8 cellular contexts compared by ENCODE assay signal in the genomic region with DNA sequence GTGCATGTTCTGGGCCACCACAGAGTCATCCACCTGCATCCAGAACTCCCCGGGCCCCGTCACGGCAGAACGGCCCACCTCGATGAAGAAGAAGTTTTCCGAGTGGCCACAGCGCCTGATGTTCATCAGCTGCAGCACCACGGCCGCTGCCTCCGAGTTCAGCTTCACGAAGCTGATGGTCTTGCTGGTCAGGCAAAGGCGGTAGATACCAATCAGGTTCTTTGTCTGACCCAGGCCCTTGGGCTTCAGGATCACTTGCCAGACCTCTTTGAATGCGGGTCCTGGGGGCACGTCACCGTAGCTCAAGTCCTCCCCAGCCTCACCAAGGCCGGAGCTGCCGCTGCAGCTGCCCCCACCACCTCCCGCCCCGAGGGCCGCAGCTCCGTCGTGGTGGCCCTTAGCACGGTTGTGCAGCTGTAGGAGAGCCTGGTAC. TPM values are rescaled to one million over a fixed set of nuclear protein-coding genes. Genes with fewer than 3 reads are reported as not detected.
A peak's percentile ranks its signal among the peaks of the same experiment; 100 is the strongest.
DNase-seq lines count a peak whose midpoint lies in the region; ATAC-seq and TF ChIP-seq lines count a peak whose summit lies in the region.

No MANE protein-coding gene starts in this region.

- TF ChIP-seq CTCF in Calu3 (IDR thresholded peaks at IDR 0.05; ENCODE audit: unreplicated experiment), result no peak
- TF ChIP-seq CTCF in SU-DHL-6 (IDR thresholded peaks at IDR 0.05; ENCODE audit: insufficient read depth, low read length, poor library complexity, severe bottlenecking), result no peak
- TF ChIP-seq CTCF in foreskin fibroblast (IDR thresholded peaks at IDR 0.05; ENCODE audit: low read depth, low read length), result no peak
- no peak for TF ChIP-seq CTCF in prostate gland (IDR thresholded peaks at IDR 0.05)

- peaks cover 36% of the 10 kb centered on the region for H3F3A ChIP-seq in SU-DHL-6 (ENCODE audit: insufficient read depth)

- peaks cover 52% of the 10 kb centered on the region for H3K79me2 ChIP-seq in SU-DHL-6 (ENCODE audit: insufficient read depth, low read length)

- H3K4me2 ChIP-seq in SU-DHL-6 (ENCODE audit: low read depth, low read length, poor library complexity, severe bottlenecking), result peak overlapping the region; percentile 63

- CTCF ChIA-PET in Calu3 (lab: Charles Lee), result interaction anchor here (1.2 to 1.3 kb wide), 3 partner anchors 124 to 909 kb away, joined by 3 read pairs; no protein-coding TSS in a partner anchor

- H3K9ac ChIP-seq in SU-DHL-6 (ENCODE audit: low read length), result peak overlapping the region; percentile 93

- no TSS peak for BruUV-seq in Calu3 (replicated peaks; lab: Mats Ljungman, UMichigan)

- no peaks in the 10 kb centered on the region for H3K27me3 Mint-ChIP-seq in Calu3 (ENCODE audit: unreplicated experiment)

- H3K4me1 ChIP-seq in prostate gland (replicated peaks), result no peaks in the 10 kb centered on the region

- no peaks in the 10 kb centered on the region for H3K9me2 ChIP-seq in SU-DHL-6 (replicated peaks; ENCODE audit: insufficient read depth, low read length)

- H3K27ac ChIP-seq in SU-DHL-6 (ENCODE audit: low read depth, low read length) (peak overlapping the region; percentile 85), prostate gland (peak overlapping the region; percentile 92 to 93)

- H3K4me3 ChIP-seq in SU-DHL-6 (ENCODE audit: insufficient read depth, low read length, poor library complexity, severe bottlenecking) (peak overlapping the region; percentile 85), foreskin fibroblast (ENCODE audit: low read depth in 1 of 2, low read length in 2 of 2) (peak overlapping the region; percentile 67 to 79), prostate gland (peak overlapping the region; percentile 52 to 60)

- no peaks in the 10 kb centered on the region for H4K20me1 ChIP-seq in SU-DHL-6 (ENCODE audit: low read depth, low read length)

- H2AFZ ChIP-seq in SU-DHL-6 (ENCODE audit: low read depth, low read length, severe bottlenecking), result no peak overlapping the region

- H3K36me3 Mint-ChIP-seq in Calu3 (ENCODE audit: insufficient read depth, unreplicated experiment), result peaks cover 78% of the 10 kb centered on the region

- H3K27ac Mint-ChIP-seq in Calu3 (ENCODE audit: unreplicated experiment), result peak overlapping the region; percentile 45

- TF ChIP-seq POLR2A in prostate gland (IDR thresholded peaks at IDR 0.05), result no peak

- H3K9me3 Mint-ChIP-seq in Calu3 (ENCODE audit: low read depth, unreplicated experiment), result no peaks in the 10 kb centered on the region

- H3K36me3 ChIP-seq in SU-DHL-6 (ENCODE audit: low read length) (no peaks in the 10 kb centered on the region), prostate gland (no peaks in the 10 kb centered on the region)

- H3K27me3 ChIP-seq in SU-DHL-6 (ENCODE audit: low read length) (no peaks in the 10 kb centered on the region), prostate gland (replicated peaks; ENCODE audit: insufficient read depth) (no peaks in the 10 kb centered on the region)

- H3K4me3 Mint-ChIP-seq in Calu3 (ENCODE audit: low read depth, unreplicated experiment), result peak overlapping the region; percentile 87

- H3K9me3 ChIP-seq in SU-DHL-6 (ENCODE audit: insufficient read depth, low read length) (no peaks in the 10 kb centered on the region), prostate gland (no peaks in the 10 kb centered on the region)

- WGBS in prostate gland, result 16% methylated on average over 22 of the region's 23 CpGs

- peaks cover 65% of the 10 kb centered on the region for H3K4me1 Mint-ChIP-seq in Calu3 (ENCODE audit: low read depth, unreplicated experiment)

- intact Hi-C loops in Calu3 (cut with micrococcal nuclease; ENCODE audit: unreplicated experiment), result no loop called here
- intact Hi-C loops in prostate gland (cut with DNase I), result loop anchor here (5.0 to 10.0 kb wide), 5 partner anchors 76 to 583 kb away; no protein-coding TSS in a partner anchor

- no peak for ATAC-seq in GM18517 (IDR thresholded peaks at IDR 0.05; ENCODE audit: unreplicated experiment)

- DNase-seq in Calu3 (no peak), foreskin fibroblast (no peak), prostate gland (ENCODE audit: low spot score) (no peak), NCI-H1436 (lab: John Stamatoyannopoulos, UW) (no peak), NCI-H2171 treated with DMSO at 0.1 percent for 48 hours (lab: John Stamatoyannopoulos, UW) (no peak)
- no peak for DNase-seq in activated effector memory CD4-positive, alpha-beta T cell treated with anti-CD3 and anti-CD28 coated beads, Interleukin-2, amount 50 U/mL, for 16 hours

RNA-seq across cellular contexts. Expression of a gene that starts 1.6 kb away (rescaled TPM):
- total RNA-seq in Calu3 (2022), result 29.7 and 34.4 TPM in 2 replicates
- 10 to 100 TPM; 37.6 to 40.6 TPM for total RNA-seq in prostate gland

RNA-seq across cellular contexts. Expression of a gene that starts 37.8 kb away (rescaled TPM):
- total RNA-seq in Calu3 (2022), result 28.7 and 32.8 TPM in 2 replicates
- total RNA-seq in prostate gland, result 10 to 100 TPM; 16.5 to 33.5 TPM
